27 cellular contexts compared by ENCODE assay signal in genomic region chr4:91422011-91422410, GRCh38.
A peak's percentile ranks its signal among the peaks of the same experiment; 100 is the strongest.
DNase-seq lines count a peak whose midpoint lies in the region; ATAC-seq, FAIRE-seq and TF ChIP-seq lines count a peak whose summit lies in the region.
"Had no signal": no experiment of that assay in that cellular context is flagged by ENCODE, and none has a peak within 500 bp of the region (broad histone marks: within the 10 kb centered on the region; RNA-seq: fewer than 3 reads in every experiment).

No MANE protein-coding gene starts in this region.

- ATAC-seq in HepG2 (no peak), right lobe of liver (no peak), IMR-90 (ENCODE audit: low read depth) (no peak)
- ATAC-seq: GM12878 had no signal

- no peak overlapping the region for H2AK5ac ChIP-seq in IMR-90 (ENCODE audit: low read depth, low read length)
- H2AK5ac ChIP-seq in H1 (ENCODE audit: low read depth, low read length): no peak overlapping the region

- FAIRE-seq in HepG2 (lab: Jason Lieb, UNC): no peak
- no peak for FAIRE-seq in H1 (lab: Jason Lieb, UNC)
- FAIRE-seq: GM12878, GM12892, GM18507 had no signal

- 42% methylated on average over 1 of the region's 1 CpG for WGBS in HepG2 (ENCODE audit: low lambda C conversion rate)
- 82% methylated on average over 1 of the region's 1 CpG for WGBS in right lobe of liver (ENCODE audit: insufficient coverage, low coverage, low lambda C conversion rate, missing lambda C conversion rate)
- WGBS in IMR-90 (ENCODE audit: extremely low coverage in 2 of 2, insufficient read length in 1 of 2), 2 experiments: 100% methylated on average over 1 of the region's 1 CpG; no CpG with 5 or more reads in 1 of the 2 experiments
- WGBS in H1 (ENCODE audit: extremely low coverage in 1 of 2, insufficient coverage in 1 of 2, insufficient read length in 1 of 2, insufficient replicate concordance in 2 of 2, low coverage in 1 of 2, low lambda C conversion rate in 2 of 2, missing lambda C conversion rate in 1 of 2), 2 experiments: 92% methylated on average over 1 of the region's 1 CpG; no CpG with 5 or more reads in 1 of the 2 experiments

- H3K4me2 ChIP-seq in HepG2 (ENCODE audit: low read depth, low read length) (no peak overlapping the region), IMR-90 (ENCODE audit: low read depth, low read length) (no peak overlapping the region), H1 (ENCODE audit: insufficient read depth in 1 of 2, low read depth in 2 of 2, low read length in 2 of 2) (no peak overlapping the region)
- H3K4me2 ChIP-seq: BLaER1 had no signal

- H3K4me3 Mint-ChIP-seq in activated CD4-positive, alpha-beta memory T cell treated with anti-CD3 and anti-CD28 coated beads, Interleukin-2, amount 10 ng/mL, durations not matched to agents 7 days and 5 days: no peak overlapping the region
- H3K4me3 Mint-ChIP-seq: CD14-positive monocyte; CD4-positive, alpha-beta memory T cell; CD4-positive, CD25-positive, alpha-beta regulatory T cell; CD8-positive, alpha-beta memory T cell had no signal

- H3K9me3 Mint-ChIP-seq in activated CD4-positive, alpha-beta memory T cell treated with anti-CD3 and anti-CD28 coated beads, Interleukin-2, amount 10 ng/mL, durations not matched to agents 7 days and 5 days: peaks cover 12% of the 10 kb centered on the region

- no peak overlapping the region for H2BK12ac ChIP-seq in H1 (ENCODE audit: low read depth, low read length)

- no peaks in the 10 kb centered on the region for H3K27me3 Mint-ChIP-seq in activated CD4-positive, alpha-beta memory T cell treated with anti-CD3 and anti-CD28 coated beads, Interleukin-2, amount 10 ng/mL, durations not matched to agents 7 days and 5 days
- H3K27me3 Mint-ChIP-seq: CD4-positive, alpha-beta memory T cell; CD4-positive, CD25-positive, alpha-beta regulatory T cell; CD8-positive, alpha-beta memory T cell had no signal

- no peaks in the 10 kb centered on the region for H3K79me2 ChIP-seq in HepG2 (ENCODE audit: insufficient read depth, low read length)
- H3K79me2 ChIP-seq in H1 (ENCODE audit: control insufficient read depth in 1 of 2, insufficient read depth in 2 of 2, low read length in 2 of 2): no peaks in the 10 kb centered on the region

- TF ChIP-seq RAD21 in HepG2 (CRISPR knock-in tag; IDR thresholded peaks at IDR 0.05) (no peak), IMR-90 (IDR thresholded peaks at IDR 0.05; ENCODE audit: low read length) (no peak), H1 (IDR thresholded peaks at IDR 0.05 in 1 of 2, conservative IDR thresholded peaks at IDR 0.05 in 1 of 2; ENCODE audit: low read depth in 2 of 2, low read length in 2 of 2) (no peak)

- no peaks in the 10 kb centered on the region for H3K4me1 Mint-ChIP-seq in activated CD4-positive, alpha-beta memory T cell treated with anti-CD3 and anti-CD28 coated beads, Interleukin-2, amount 10 ng/mL, durations not matched to agents 7 days and 5 days
- H3K4me1 Mint-ChIP-seq: CD14-positive monocyte; CD4-positive, alpha-beta memory T cell; CD4-positive, CD25-positive, alpha-beta regulatory T cell; CD8-positive, alpha-beta memory T cell had no signal

- intact Hi-C loops in HepG2 (cut with micrococcal nuclease; ENCODE audit: unreplicated experiment): no loop called here
- intact Hi-C loops in right lobe of liver (cut with DNase I): no loop called here
- intact Hi-C loops in IMR-90 (cut with micrococcal nuclease): no loop called here

- TF ChIP-seq POLR2A in HepG2 (IDR thresholded peaks at IDR 0.05; ENCODE audit: insufficient read depth in 1 of 2, low read depth in 2 of 2, low read length in 2 of 2): no peak
- no peak for TF ChIP-seq POLR2A in right lobe of liver (IDR thresholded peaks at IDR 0.05)
- no peak for TF ChIP-seq POLR2A in IMR-90 (IDR thresholded peaks at IDR 0.05; ENCODE audit: low read depth, low read length)
- no peak for TF ChIP-seq POLR2A in H1 (IDR thresholded peaks at IDR 0.05; ENCODE audit: control extremely low read depth in 1 of 2, low read depth in 2 of 2, low read length in 2 of 2)

- no peaks in the 10 kb centered on the region for H3K27me3 ChIP-seq in HepG2 (ENCODE audit: control insufficient read depth in 1 of 2, insufficient read depth in 2 of 2, low read length in 2 of 2)
- H3K27me3 ChIP-seq in right lobe of liver: no peaks in the 10 kb centered on the region
- H3K27me3 ChIP-seq in IMR-90 (ENCODE audit: control insufficient read depth, insufficient read depth, low read length): no peaks in the 10 kb centered on the region
- no peaks in the 10 kb centered on the region for H3K27me3 ChIP-seq in H1 (replicated peaks in 1 of 4; ENCODE audit: control insufficient read depth in 3 of 4, extremely low read depth in 1 of 4, insufficient read depth in 3 of 4, low read length in 3 of 4)
- H3K27me3 ChIP-seq: BE2C, BLaER1 had no signal

- H3K27ac Mint-ChIP-seq in activated CD4-positive, alpha-beta memory T cell treated with anti-CD3 and anti-CD28 coated beads, Interleukin-2, amount 10 ng/mL, durations not matched to agents 7 days and 5 days: no peak overlapping the region
- H3K27ac Mint-ChIP-seq: CD14-positive monocyte; CD4-positive, alpha-beta memory T cell; CD4-positive, CD25-positive, alpha-beta regulatory T cell; CD8-positive, alpha-beta memory T cell had no signal

- H3K9ac ChIP-seq in HepG2 (ENCODE audit: insufficient read depth, low read depth, low read length) (no peak overlapping the region), IMR-90 (ENCODE audit: low read depth, low read length) (no peak overlapping the region), H1 (replicated peaks in 1 of 4; ENCODE audit: extremely low read depth in 1 of 4, low read depth in 3 of 4, low read length in 3 of 4) (no peak overlapping the region)
- H3K9ac ChIP-seq: BLaER1 had no signal

- H3K36me3 ChIP-seq in HepG2 (replicated peaks in 1 of 2; ENCODE audit: control insufficient read depth in 1 of 2, insufficient read depth in 2 of 2, low read length in 2 of 2) (no peaks in the 10 kb centered on the region), right lobe of liver (no peaks in the 10 kb centered on the region), IMR-90 (ENCODE audit: control insufficient read depth, insufficient read depth, low read length) (no peaks in the 10 kb centered on the region), H1 (ENCODE audit: control insufficient read depth in 2 of 4, insufficient read depth in 4 of 4, low read length in 3 of 4) (no peaks in the 10 kb centered on the region)
- H3K36me3 ChIP-seq: BE2C, BLaER1 had no signal

- H4K91ac ChIP-seq in IMR-90 (ENCODE audit: insufficient read depth, low read depth, low read length): no peak overlapping the region
- H4K91ac ChIP-seq in H1 (replicated peaks; ENCODE audit: insufficient read length, low read length): no peak overlapping the region

- no peak overlapping the region for H3K23ac ChIP-seq in IMR-90 (ENCODE audit: low read depth, low read length)
- H3K23ac ChIP-seq in H1 (ENCODE audit: insufficient read length): no peak overlapping the region

- DNase-seq in HepG2 (ENCODE audit: low spot score) (no peak), right lobe of liver (no peak), IMR-90 (no peak), H1 (ENCODE audit: low read depth in 1 of 2, low spot score in 2 of 2) (no peak), mesenteric fat pad (ENCODE audit: low spot score) (no peak), dedifferentiated amniotic fluid mesenchymal stem cell (ENCODE audit: extremely low spot score) (no peak)
- DNase-seq in activated CD4-positive, alpha-beta memory T cell treated with anti-CD3 and anti-CD28 coated beads, Interleukin-2, amount 10 ng/mL, durations not matched to agents 7 days and 5 days: no peak
- DNase-seq: ACHN; BE2C; C1 segment of cervical spinal cord; CD4-positive, alpha-beta memory T cell; CD4-positive, CD25-positive, alpha-beta regulatory T cell; CD8-positive, alpha-beta memory T cell; COR-L47; DMS 273 treated with DMSO at 0.1 percent for 48 hours; DMS153; DMS53; DMS79; DND-41; EL; GDM1 had no signal

- H3K56ac ChIP-seq in IMR-90 (ENCODE audit: extremely low read depth, insufficient read depth, low read length) (no peak overlapping the region), H1 (replicated peaks; ENCODE audit: insufficient read length, low read depth, low read length) (no peak overlapping the region)

- no peak overlapping the region for H2BK120ac ChIP-seq in IMR-90 (ENCODE audit: low read depth, low read length)
- no peak overlapping the region for H2BK120ac ChIP-seq in H1 (replicated peaks; ENCODE audit: low read depth, low read length)

- BruUV-seq in HepG2 (replicated peaks; lab: Mats Ljungman, UMichigan): no TSS peak
- BruUV-seq in IMR-90 (replicated peaks; lab: Mats Ljungman, UMichigan): no TSS peak

- H3K36me3 Mint-ChIP-seq in activated CD4-positive, alpha-beta memory T cell treated with anti-CD3 and anti-CD28 coated beads, Interleukin-2, amount 10 ng/mL, durations not matched to agents 7 days and 5 days (ENCODE audit: low read depth): no peaks in the 10 kb centered on the region
- H3K36me3 Mint-ChIP-seq: CD14-positive monocyte; CD4-positive, alpha-beta memory T cell; CD4-positive, CD25-positive, alpha-beta regulatory T cell; CD8-positive, alpha-beta memory T cell had no signal

- no peaks in the 10 kb centered on the region for H3K9me1 ChIP-seq in IMR-90 (ENCODE audit: insufficient read depth, low read length)

- no peaks in the 10 kb centered on the region for H3K23me2 ChIP-seq in H1 (ENCODE audit: low read depth, low read length)

- H2AFZ ChIP-seq in HepG2 (ENCODE audit: low read length): no peak overlapping the region
- no peak overlapping the region for H2AFZ ChIP-seq in IMR-90 (replicated peaks; ENCODE audit: low read length, poor library complexity)
- peak overlapping the region; percentile 1; the same call in 1 of the 2 replicates for H2AFZ ChIP-seq in H1 (ENCODE audit: low read length)

- H4K5ac ChIP-seq in IMR-90 (ENCODE audit: low read depth, low read length): no peak overlapping the region
- no peak overlapping the region for H4K5ac ChIP-seq in H1 (ENCODE audit: insufficient read length, low read depth, low read length)

- H3K79me1 ChIP-seq in IMR-90 (ENCODE audit: low read depth in 1 of 2, low read length in 2 of 2): no peaks in the 10 kb centered on the region
- H3K79me1 ChIP-seq in H1 (ENCODE audit: low read depth, low read length): no peaks in the 10 kb centered on the region

- dilution Hi-C loops in IMR-90 (cut with HindIII; ENCODE audit: low sequenced_read_pairs, unreplicated experiment): no loop called here

- H4K20me1 ChIP-seq in HepG2 (ENCODE audit: insufficient read depth, low read length): no peaks in the 10 kb centered on the region
- no peaks in the 10 kb centered on the region for H4K20me1 ChIP-seq in IMR-90 (ENCODE audit: insufficient read depth, low read length)
- H4K20me1 ChIP-seq in H1 (replicated peaks in 1 of 2; ENCODE audit: control insufficient read depth in 1 of 2, insufficient read depth in 2 of 2, low read length in 2 of 2): no peaks in the 10 kb centered on the region
- H4K20me1 ChIP-seq: BLaER1 had no signal

- no peak overlapping the region for H3K27ac ChIP-seq in HepG2 (ENCODE audit: extremely low read length, insufficient read depth, low read length)
- H3K27ac ChIP-seq in right lobe of liver: no peak overlapping the region
- no peak overlapping the region for H3K27ac ChIP-seq in IMR-90 (ENCODE audit: insufficient read depth, low read length)
- H3K27ac ChIP-seq in H1 (ENCODE audit: low read depth, low read length): no peak overlapping the region
- H3K27ac ChIP-seq: 22Rv1, BLaER1 had no signal

- no peak overlapping the region for H3K14ac ChIP-seq in IMR-90 (replicated peaks; ENCODE audit: low read depth, low read length)
- no peak overlapping the region for H3K14ac ChIP-seq in H1 (ENCODE audit: insufficient read length)

- H2AK9ac ChIP-seq in IMR-90 (replicated peaks; ENCODE audit: low read depth, low read length, poor library complexity): no peak overlapping the region

- no peak for TF ChIP-seq CTCF in HepG2 (CRISPR knock-in tag; IDR thresholded peaks at IDR 0.05)
- TF ChIP-seq CTCF in right lobe of liver (IDR thresholded peaks at IDR 0.05): no peak
- no peak for TF ChIP-seq CTCF in IMR-90 (conservative IDR thresholded peaks at IDR 0.05; ENCODE audit: low read depth, low read length)
- no peak for TF ChIP-seq CTCF in H1 (IDR thresholded peaks at IDR 0.05; ENCODE audit: control extremely low read depth in 1 of 3, insufficient read depth in 1 of 3, low read depth in 1 of 3, low read length in 3 of 3)

- H4K8ac ChIP-seq in IMR-90 (ENCODE audit: low read depth in 2 of 2, low read length in 2 of 2): no peak overlapping the region
- H4K8ac ChIP-seq in H1 (ENCODE audit: extremely low read depth, insufficient read depth, low read length): no peak overlapping the region

- no peak overlapping the region for H2BK20ac ChIP-seq in IMR-90 (ENCODE audit: low read depth, low read length)
- H2BK20ac ChIP-seq in H1 (ENCODE audit: low read length): no peak overlapping the region

- H3K4me3 ChIP-seq in HepG2 (replicated peaks in 1 of 3; ENCODE audit: insufficient read depth in 1 of 3, low read depth in 2 of 3, low read length in 3 of 3) (no peak overlapping the region), right lobe of liver (no peak overlapping the region), IMR-90 (ENCODE audit: insufficient read depth, low read depth, low read length) (no peak overlapping the region), H1 (ENCODE audit: extremely low read depth in 1 of 4, insufficient read depth in 2 of 4, low read depth in 3 of 4, low read length in 4 of 4) (no peak overlapping the region)
- H3K4me3 ChIP-seq: BLaER1, GM12878 had no signal

- H3K4ac ChIP-seq in IMR-90 (ENCODE audit: low read depth, low read length) (no peak overlapping the region), H1 (replicated peaks; ENCODE audit: insufficient read length, low read depth, low read length) (no peak overlapping the region)

- in situ Hi-C loops in HepG2 (cut with HindIII; ENCODE audit: extremely low pct_ligation_motif_present, low pct_unique_long_range_greater_than_20kb) (no loop called here), IMR-90 (cut with MboI; ENCODE audit: low sequenced_read_pairs) (no loop called here)

- TF ChIP-seq EP300 in HepG2 (IDR thresholded peaks at IDR 0.05; ENCODE audit: low read depth in 2 of 2, low read length in 2 of 2) (no peak), HepG2 (CRISPR knock-in tag; IDR thresholded peaks at IDR 0.05; ENCODE audit: borderline replicate concordance) (no peak), H1 (IDR thresholded peaks at IDR 0.05; ENCODE audit: borderline replicate concordance in 1 of 2, low read depth in 2 of 2, low read length in 2 of 2) (no peak)

- peaks cover 29% of the 10 kb centered on the region for H3K9me3 ChIP-seq in HepG2 (ENCODE audit: low read length)
- no peaks in the 10 kb centered on the region for H3K9me3 ChIP-seq in right lobe of liver
- no peaks in the 10 kb centered on the region for H3K9me3 ChIP-seq in IMR-90 (ENCODE audit: control insufficient read depth, insufficient read depth, low read length)
- H3K9me3 ChIP-seq in H1 (ENCODE audit: insufficient read depth in 2 of 2, low read depth in 1 of 2, low read length in 1 of 2): peaks cover 0 to 2% of the 10 kb centered on the region in 2 experiments; a peak in 1 of 4 replicates
- H3K9me3 ChIP-seq: BE2C, BLaER1 had no signal

- H3K18ac ChIP-seq in IMR-90 (ENCODE audit: low read depth, low read length): no peak overlapping the region
- no peak overlapping the region for H3K18ac ChIP-seq in H1 (ENCODE audit: extremely low read depth, low read length)

- H2BK5ac ChIP-seq in IMR-90 (ENCODE audit: low read depth, low read length, poor library complexity, severe bottlenecking): no peak overlapping the region
- no peak overlapping the region for H2BK5ac ChIP-seq in H1 (ENCODE audit: low read depth, low read length)

- CTCF ChIA-PET in HepG2 (lab: Yijun Ruan, JAX; ENCODE audit: low intra/inter-chr PET ratio, low total read pairs) (no interaction called here), IMR-90 (lab: Yijun Ruan, JAX) (no interaction called here), H1 (lab: Charles Lee; ENCODE audit: partially characterized antibody) (no interaction called here)
- CTCF ChIA-PET in activated CD4-positive, alpha-beta memory T cell treated with anti-CD3 and anti-CD28 coated beads, Interleukin-2, amount 10 ng/mL, durations not matched to agents 7 days and 5 days (lab: Charles Lee): no interaction called here

- no peaks in the 10 kb centered on the region for H3K4me1 ChIP-seq in HepG2 (ENCODE audit: insufficient read depth, low read length)
- no peaks in the 10 kb centered on the region for H3K4me1 ChIP-seq in right lobe of liver
- no peaks in the 10 kb centered on the region for H3K4me1 ChIP-seq in IMR-90 (ENCODE audit: control insufficient read depth, insufficient read depth, low read length)
- peaks cover 0 to 3% (median 0%) of the 10 kb centered on the region in 4 experiments; a peak in 1 of 7 replicates for H3K4me1 ChIP-seq in H1 (replicated peaks in 1 of 4; ENCODE audit: control insufficient read depth in 3 of 4, insufficient read depth in 4 of 4, low read length in 3 of 4)
- H3K4me1 ChIP-seq: BE2C, BLaER1 had no signal

- POLR2A ChIA-PET in HepG2 (lab: Yijun Ruan, JAX) (no interaction called here), IMR-90 (lab: Charles Lee; ENCODE audit: unreplicated experiment) (no interaction called here), H1 (lab: Charles Lee; ENCODE audit: partially characterized antibody) (interaction anchor here (0.7 kb wide), 1 partner anchor 207 kb away, joined by 3 read pairs; no protein-coding TSS in a partner anchor)
- POLR2A ChIA-PET in activated CD4-positive, alpha-beta memory T cell treated with anti-CD3 and anti-CD28 coated beads, Interleukin-2, amount 10 ng/mL, durations not matched to agents 7 days and 5 days (lab: Charles Lee): no interaction called here

- H2BK15ac ChIP-seq in IMR-90 (ENCODE audit: low read depth, low read length): no peak overlapping the region
- no peak overlapping the region for H2BK15ac ChIP-seq in H1 (ENCODE audit: low read length)

Comparison
In these comparisons a context has a peak if more than half of its experiments do, and no peak if none do; other contexts are left out.
1. Of the 41 proteins assayed by ChIP-seq in both HepG2 and H1: peak only in HepG2: MAFK; only in H1: none; in both: none; in neither: 40.